8 cellular contexts compared by ENCODE assay signal in genomic region chr14:50312734-50313054, GRCh38. TPM values are rescaled to one million over a fixed set of nuclear protein-coding genes. Genes with fewer than 3 reads are reported as not detected.
A peak's percentile ranks its signal among the peaks of the same experiment; 100 is the strongest.
DNase-seq lines count a peak whose midpoint lies in the region; ATAC-seq and TF ChIP-seq lines count a peak whose summit lies in the region.

No MANE protein-coding gene starts in this region.

- peaks cover 20 to 24% of the 10 kb centered on the region in 2 donors for H3K4me1 ChIP-seq in gastrocnemius medialis

- no peaks in the 10 kb centered on the region for H3K27me3 ChIP-seq in gastrocnemius medialis

- H3K36me3 ChIP-seq in gastrocnemius medialis: no peaks in the 10 kb centered on the region

- H3K4me3 ChIP-seq in AG09309 (ENCODE audit: control insufficient read depth, low read depth, low read length): peak overlapping the region; percentile 87
- peak overlapping the region; percentile 95 for H3K4me3 ChIP-seq in fibroblast of the aortic adventitia (ENCODE audit: low read depth, low read length)
- H3K4me3 ChIP-seq in gastrocnemius medialis: peak overlapping the region; percentile 61 to 92 (median 86)

- peak overlapping the region; percentile 92 for H3K4me3 Mint-ChIP-seq in T-helper 17 cell

- DNase-seq in AG09309 (ENCODE audit: low read depth) (no peak), T-helper 17 cell (no peak), fibroblast of the aortic adventitia (ENCODE audit: low read depth) (peak; percentile 42), gastrocnemius medialis (no peak), erythroblast (lab: John Stamatoyannopoulos, UW) (no peak)
- DNase-seq in NK-92 treated with Interleukin-12 subunit alpha and Interleukin-12 subunit beta, amount 100 ng/mL, for 24 hours (lab: John Stamatoyannopoulos, UW): no peak

- no peaks in the 10 kb centered on the region for H3K27me3 Mint-ChIP-seq in T-helper 17 cell

- no peaks in the 10 kb centered on the region for H3K36me3 Mint-ChIP-seq in T-helper 17 cell (ENCODE audit: low read depth)

- H3K4me1 Mint-ChIP-seq in T-helper 17 cell: peaks cover 23% of the 10 kb centered on the region

- H3K27ac ChIP-seq in gastrocnemius medialis: peak overlapping the region; percentile 94 to 98 (median 96)

- peak overlapping the region; percentile 91 for H3K27ac Mint-ChIP-seq in T-helper 17 cell

- H3K9me3 ChIP-seq in T-helper 17 cell (ENCODE audit: control insufficient read depth, low read length, poor library complexity, severe bottlenecking) (no peaks in the 10 kb centered on the region), gastrocnemius medialis (no peaks in the 10 kb centered on the region)

- ATAC-seq in GM18867 (IDR thresholded peaks at IDR 0.05; ENCODE audit: unreplicated experiment): peak; percentile 26
- ATAC-seq in HG03469 (IDR thresholded peaks at IDR 0.05; ENCODE audit: unreplicated experiment): peak; percentile 26
- peak; percentile 61 for ATAC-seq in T-helper 17 cell
- peak; percentile 21 to 29 for ATAC-seq in gastrocnemius medialis

- TF ChIP-seq POLR2A in gastrocnemius medialis (IDR thresholded peaks at IDR 0.05) (no peak), erythroblast (IDR thresholded peaks at IDR 0.05; ENCODE audit: low read length) (no peak)

- intact Hi-C loops in gastrocnemius medialis (cut with DNase I; ENCODE audit: low total_unique reads): loop anchor here (2.0 to 10.0 kb wide), 4 partner anchors 82 to 448 kb away; partner anchors contain the start of genes CDKL1, MAP4K5 and SOS2

- TF ChIP-seq CTCF in AG09309 (IDR thresholded peaks at IDR 0.05; ENCODE audit: control insufficient read depth, insufficient read depth, low read depth, low read length, missing control alignments): no peak
- no peak for TF ChIP-seq CTCF in fibroblast of the aortic adventitia (IDR thresholded peaks at IDR 0.05; ENCODE audit: insufficient read depth, low read length)
- TF ChIP-seq CTCF in gastrocnemius medialis (IDR thresholded peaks at IDR 0.05 in 4 of 5, conservative IDR thresholded peaks at IDR 0.05 in 1 of 5): no peak

- in situ Hi-C loops in gastrocnemius medialis (cut with MboI; ENCODE audit: low sequenced_read_pairs in 4 of 4): loop anchor here in 2 of 4 donors (25.0 kb wide), 1 partner anchor 475 kb away; no protein-coding TSS in a partner anchor

RNA-seq across cellular contexts. Expression of gene DMAC2L, which starts 0.6 kb away (rescaled TPM):
- 10 to 100 TPM; 12.0 to 16.1 TPM for total RNA-seq in T-helper 17 cell
- 2.2 and 4.4 TPM in 2 replicates for total RNA-seq in fibroblast of the aortic adventitia (ENCODE audit: low replicate concordance)
- total RNA-seq in gastrocnemius medialis: 10 to 100 TPM; 18.6 to 42.2 (median 24.6) TPM

RNA-seq across cellular contexts. Expression of gene L2HGDH, which starts 0.7 kb away (rescaled TPM):
- 1 to 10 TPM; 1.8 to 4.1 TPM for total RNA-seq in T-helper 17 cell
- total RNA-seq in fibroblast of the aortic adventitia (ENCODE audit: low replicate concordance): 0.98 and 3.3 TPM in 2 replicates
- total RNA-seq in gastrocnemius medialis: 10 to 100 TPM in 2 of 4 donors, 1 to 10 TPM in 2; 8.6 to 13.4 (median 10.9) TPM
